ENCODE assay signal across 10 cellular contexts in genomic region chr6:41639556-41640371, GRCh38. TPM values are rescaled to one million over a fixed set of nuclear protein-coding genes. Genes with fewer than 3 reads are reported as not detected.
DNase-seq lines count a peak whose midpoint lies in the region; ATAC-seq and TF ChIP-seq lines count a peak whose summit lies in the region.
"Had no signal": no experiment of that assay in that cellular context is flagged by ENCODE, and none has a peak within 500 bp of the region (broad histone marks: within the 10 kb centered on the region; RNA-seq: fewer than 3 reads in every experiment).

No MANE protein-coding gene starts in this region.

- peak overlapping the region; percentile 70 for H3K4me3 ChIP-seq in astrocyte of the cerebellum (ENCODE audit: low read depth, low read length)

- peaks cover 3% of the 10 kb centered on the region; the same call in 1 of the 2 replicates for H3K27me3 ChIP-seq in H9 (ENCODE audit: insufficient read depth, low read length)

- H3K4me2 ChIP-seq in H9 (ENCODE audit: insufficient read depth, insufficient read length, low read length): peak overlapping the region; percentile 70

- no peak for TF ChIP-seq CTCF in H9 (conservative IDR thresholded peaks at IDR 0.05)
- no peak for TF ChIP-seq CTCF in astrocyte of the cerebellum (IDR thresholded peaks at IDR 0.05; ENCODE audit: low read depth, low read length, missing control alignments)

- H3K4me1 ChIP-seq in H9 (ENCODE audit: insufficient read depth, low read length): peaks cover 9% of the 10 kb centered on the region; the same call in 1 of the 2 replicates

- H3T11ph ChIP-seq in H9 (ENCODE audit: low read length): no peak overlapping the region

- H3K23me2 ChIP-seq in H9 (ENCODE audit: insufficient read length, low read depth, low read length, poor library complexity, severe bottlenecking): peaks cover 18% of the 10 kb centered on the region

- no peak overlapping the region for H2BK20ac ChIP-seq in H9 (ENCODE audit: low read depth, low read length, poor library complexity, severe bottlenecking)

- no peak overlapping the region for H3K4ac ChIP-seq in H9 (ENCODE audit: low read depth, low read length)

- H3K27me3 Mint-ChIP-seq in H9 (ENCODE audit: low read depth): peaks cover 62% of the 10 kb centered on the region

- H4K5ac ChIP-seq in H9 (ENCODE audit: insufficient read length, low read depth, low read length): no peak overlapping the region

- no peak overlapping the region for H2BK12ac ChIP-seq in H9 (ENCODE audit: insufficient read length, low read depth, low read length)

- no peak overlapping the region for H3K56ac ChIP-seq in H9 (ENCODE audit: insufficient read length, low read depth, low read length)

- H2BK5ac ChIP-seq in H9 (ENCODE audit: insufficient read length, low read length): no peak overlapping the region

- no peak overlapping the region for H2BK15ac ChIP-seq in H9 (ENCODE audit: low read depth, low read length)

- intact Hi-C loops in sciatic nerve (cut with DNase I): no loop called here

- no peak overlapping the region for H2AK5ac ChIP-seq in H9 (ENCODE audit: insufficient read length, low read length)

- H3K27ac Mint-ChIP-seq in H9: peak overlapping the region in 1 of 3 experiments; percentile 34; a peak in 1 of 7 replicates

- no peak overlapping the region for H2BK120ac ChIP-seq in H9 (ENCODE audit: low read depth, low read length, poor library complexity, severe bottlenecking)

- no peaks in the 10 kb centered on the region; the same call in 1 of the 2 replicates for H3K79me2 ChIP-seq in H9 (ENCODE audit: insufficient read depth, low read length)

- no peak overlapping the region for H2AFZ ChIP-seq in H9 (ENCODE audit: low read length)

- peaks cover 12 to 18% (median 16%) of the 10 kb centered on the region in 3 experiments for H3K36me3 Mint-ChIP-seq in H9 (ENCODE audit: insufficient read depth in 1 of 3, low read depth in 3 of 3)

- no peaks in the 10 kb centered on the region; a peak in 1 of 5 replicates for H3K9me3 Mint-ChIP-seq in H9

- ATAC-seq in sciatic nerve (peak; percentile 50), HG03571 (IDR thresholded peaks at IDR 0.05; ENCODE audit: unreplicated experiment) (no peak)

- H4K91ac ChIP-seq in H9 (ENCODE audit: insufficient read length, low read depth, low read length): no peak overlapping the region

- no peak overlapping the region for H4K8ac ChIP-seq in H9 (replicated peaks; ENCODE audit: insufficient read length, low read depth, low read length)

- H4K20me1 ChIP-seq in H9 (ENCODE audit: control insufficient read depth, insufficient read depth, insufficient read length): no peaks in the 10 kb centered on the region

- H3K4me3 Mint-ChIP-seq in H9: peak overlapping the region; percentile 81 to 90

- no peak overlapping the region for H3K27ac ChIP-seq in H9 (ENCODE audit: insufficient read length, low read depth, low read length)

- peaks cover 55 to 59% of the 10 kb centered on the region in 2 experiments for H3K4me1 Mint-ChIP-seq in H9

- H3K79me1 ChIP-seq in H9 (ENCODE audit: insufficient read depth, low read depth, low read length, poor library complexity, severe bottlenecking): no peaks in the 10 kb centered on the region

- H3K9me3 ChIP-seq in H9 (ENCODE audit: control insufficient read depth, low read depth, low read length): no peaks in the 10 kb centered on the region
- H3K9me3 ChIP-seq: tibial nerve had no signal

- DNase-seq in H9 (peak; percentile 62), astrocyte of the cerebellum (ENCODE audit: low read depth) (peak; percentile 48), islet precursor cell (peak; percentile 53), sciatic nerve (ENCODE audit: low spot score) (no peak), dedifferentiated amniotic fluid mesenchymal stem cell (ENCODE audit: extremely low spot score) (no peak), DMS79 (lab: John Stamatoyannopoulos, UW) (no peak), SW 1271 (lab: John Stamatoyannopoulos, UW) (no peak)
- DNase-seq: activated CD4-positive, alpha-beta T cell treated with anti-CD3 and anti-CD28 coated beads, Interleukin-2, amount 50 U/mL, for 48 hours had no signal

- no CpG with 5 or more reads among the region's 16 CpGs for WGBS in H9 (ENCODE audit: extremely low coverage, insufficient read length, low lambda C conversion rate)

- no peak overlapping the region for H3K23ac ChIP-seq in H9 (ENCODE audit: insufficient read length, low read depth, low read length)

- in situ Hi-C loops in astrocyte of the cerebellum (cut with HindIII; ENCODE audit: low sequenced_read_pairs): no loop called here

- H3K9ac ChIP-seq in H9 (ENCODE audit: extremely low read depth, insufficient read length, low read length): no peak overlapping the region

- no peak overlapping the region for H3K14ac ChIP-seq in H9 (ENCODE audit: insufficient read depth, low read length)

- H3K18ac ChIP-seq in H9 (ENCODE audit: insufficient read length, low read depth, low read length): no peak overlapping the region

RNA-seq across cellular contexts. Expression of gene MDFI, which starts 1.5 kb away (rescaled TPM):
- total RNA-seq in H9 (2021) (40.9 and 45.0 TPM in 2 replicates), sciatic nerve (15.2 TPM)

Comparison
In these comparisons a context has a peak if more than half of its experiments do, and no peak if none do; other contexts are left out.
1. DNase-seq: peak in H9 (single experiment), astrocyte of the cerebellum (single experiment) and islet precursor cell (single experiment); none in sciatic nerve (single experiment), dedifferentiated amniotic fluid mesenchymal stem cell (single experiment), DMS79 (single experiment) and SW 1271 (0 of 2).